ENCODE assay signal across 8 cellular contexts in the genomic region with DNA sequence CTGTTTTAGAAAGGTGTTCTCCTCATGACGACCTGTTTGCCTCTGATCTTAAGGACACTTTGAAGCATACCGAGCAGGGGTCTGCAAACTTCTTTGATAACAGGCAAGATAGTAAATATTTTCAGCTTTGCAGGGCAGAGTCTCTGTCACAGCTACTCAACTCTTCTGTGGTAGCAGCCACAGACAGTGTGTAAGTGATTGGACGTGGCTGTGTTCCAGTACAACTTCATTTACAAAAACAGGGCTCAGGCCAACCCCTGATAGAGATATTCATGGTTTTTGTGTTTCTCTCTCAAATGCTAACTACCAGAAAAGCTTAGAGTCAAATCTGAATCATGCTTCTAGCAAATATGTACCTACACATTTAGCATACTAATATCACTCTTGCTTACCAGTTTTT. TPM values are rescaled to one million over a fixed set of nuclear protein-coding genes. Genes with fewer than 3 reads are reported as not detected.
DNase-seq lines count a peak whose midpoint lies in the region; ATAC-seq, FAIRE-seq and TF ChIP-seq lines count a peak whose summit lies in the region.

No MANE protein-coding gene starts in this region.

- H3K4me3 ChIP-seq in astrocyte (ENCODE audit: insufficient read depth, low read depth, low read length) (no peak overlapping the region), MG63 (no peak overlapping the region)

- peaks cover 96% of the 10 kb centered on the region for H3K4me1 Mint-ChIP-seq in activated CD4-positive, alpha-beta T cell treated with anti-CD3 and anti-CD28 coated beads, Interleukin-2, amount 10 ng/mL, durations not matched to agents 7 days and 5 days
- H3K4me1 Mint-ChIP-seq in astrocyte (ENCODE audit: low read depth, unreplicated experiment): peaks cover 56% of the 10 kb centered on the region

- no peak for FAIRE-seq in astrocyte (lab: Jason Lieb, UNC)

- peak overlapping the region; percentile 84 for H3K4me2 ChIP-seq in astrocyte (ENCODE audit: low read length)

- H3K36me3 ChIP-seq in astrocyte (ENCODE audit: insufficient read depth, low read length) (peaks cover 49% of the 10 kb centered on the region), MG63 (peaks cover 20% of the 10 kb centered on the region)

- no peaks in the 10 kb centered on the region for H3K27me3 Mint-ChIP-seq in activated CD4-positive, alpha-beta T cell treated with anti-CD3 and anti-CD28 coated beads, Interleukin-2, amount 10 ng/mL, durations not matched to agents 7 days and 5 days
- H3K27me3 Mint-ChIP-seq in astrocyte (ENCODE audit: low read depth, unreplicated experiment): no peaks in the 10 kb centered on the region

- H3K79me2 ChIP-seq in astrocyte (ENCODE audit: insufficient read depth, low read length): peaks cover 38% of the 10 kb centered on the region

- no peaks in the 10 kb centered on the region for H4K20me1 ChIP-seq in astrocyte (ENCODE audit: insufficient read depth, low read length)

- H2AFZ ChIP-seq in astrocyte (ENCODE audit: low read depth, low read length): no peak overlapping the region

- H3K27me3 ChIP-seq in astrocyte (ENCODE audit: insufficient read depth, low read length) (no peaks in the 10 kb centered on the region), MG63 (no peaks in the 10 kb centered on the region)

- H3K9me3 Mint-ChIP-seq in activated CD4-positive, alpha-beta T cell treated with anti-CD3 and anti-CD28 coated beads, Interleukin-2, amount 10 ng/mL, durations not matched to agents 7 days and 5 days: no peaks in the 10 kb centered on the region
- no peaks in the 10 kb centered on the region for H3K9me3 Mint-ChIP-seq in astrocyte (ENCODE audit: unreplicated experiment)

- peak; percentile 19 for ATAC-seq in HG03378 (IDR thresholded peaks at IDR 0.05; ENCODE audit: unreplicated experiment)

- peak overlapping the region; percentile 97 for H3K27ac ChIP-seq in astrocyte (ENCODE audit: low read depth, low read length)

- TF ChIP-seq CTCF in astrocyte (IDR thresholded peaks at IDR 0.05; ENCODE audit: insufficient read depth, low read depth, low read length): no peak

- CTCF ChIA-PET in activated CD4-positive, alpha-beta T cell treated with anti-CD3 and anti-CD28 coated beads, Interleukin-2, amount 10 ng/mL, durations not matched to agents 7 days and 5 days (lab: Charles Lee): interaction anchor here (0.8 to 2.1 kb wide), 9 partner anchors 10 to 51 kb away, joined by 3 to 9 read pairs (median 4); partner anchors contain the start of gene TGFBR2

- DNase-seq in activated CD4-positive, alpha-beta T cell treated with anti-CD3 and anti-CD28 coated beads, Interleukin-2, amount 10 ng/mL, durations not matched to agents 7 days and 5 days: peak; percentile 39
- no peak for DNase-seq in activated CD4-positive, alpha-beta T cell treated with anti-CD3 and anti-CD28 coated beads, Interleukin-2, amount 50 U/mL, for 48 hours
- DNase-seq in astrocyte (ENCODE audit: low read depth) (peak; percentile 58), myocyte (ENCODE audit: low read depth) (peak; percentile 33), NCI-H128 (lab: John Stamatoyannopoulos, UW; ENCODE audit: unreplicated experiment) (no peak), MG63 (no peak), OCI-M2 (lab: John Stamatoyannopoulos, UW; ENCODE audit: unreplicated experiment) (no peak)

- H3K4me3 Mint-ChIP-seq in activated CD4-positive, alpha-beta T cell treated with anti-CD3 and anti-CD28 coated beads, Interleukin-2, amount 10 ng/mL, durations not matched to agents 7 days and 5 days: peak overlapping the region; percentile 70
- H3K4me3 Mint-ChIP-seq in astrocyte (ENCODE audit: unreplicated experiment): no peak overlapping the region

- peaks cover 61% of the 10 kb centered on the region for H3K4me1 ChIP-seq in astrocyte (ENCODE audit: insufficient read depth, low read length)

- H3K27ac Mint-ChIP-seq in activated CD4-positive, alpha-beta T cell treated with anti-CD3 and anti-CD28 coated beads, Interleukin-2, amount 10 ng/mL, durations not matched to agents 7 days and 5 days: peak overlapping the region; percentile 92
- peak overlapping the region; percentile 80 for H3K27ac Mint-ChIP-seq in astrocyte (ENCODE audit: unreplicated experiment)

- peaks cover 86% of the 10 kb centered on the region for H3K36me3 Mint-ChIP-seq in activated CD4-positive, alpha-beta T cell treated with anti-CD3 and anti-CD28 coated beads, Interleukin-2, amount 10 ng/mL, durations not matched to agents 7 days and 5 days (ENCODE audit: low read depth)
- H3K36me3 Mint-ChIP-seq in astrocyte (ENCODE audit: low read depth, unreplicated experiment): peaks cover 25% of the 10 kb centered on the region

- no peaks in the 10 kb centered on the region for H3K9me3 ChIP-seq in astrocyte (ENCODE audit: insufficient read depth, low read depth, low read length)
- H3K9me3 ChIP-seq in MG63: no peaks in the 10 kb centered on the region

- peak overlapping the region; percentile 79 for H3K9ac ChIP-seq in astrocyte (ENCODE audit: low read length)

- POLR2A ChIA-PET in activated CD4-positive, alpha-beta T cell treated with anti-CD3 and anti-CD28 coated beads, Interleukin-2, amount 10 ng/mL, durations not matched to agents 7 days and 5 days (lab: Charles Lee): interaction anchor here (0.6 to 1.4 kb wide), 4 partner anchors 14 to 41 kb away, joined by 3 to 8 read pairs (median 5); no protein-coding TSS in a partner anchor

RNA-seq across cellular contexts. Expression of gene TGFBR2, which starts 51.5 kb away (rescaled TPM):
- 10 to 100 TPM; 74.4 to 77.8 TPM for total RNA-seq in activated CD4-positive, alpha-beta T cell treated with anti-CD3 and anti-CD28 coated beads, Interleukin-2, amount 10 ng/mL, durations not matched to agents 7 days and 5 days
- total RNA-seq in astrocyte (39.9 and 44.1 TPM in 2 replicates), myocyte (102 and 106 TPM in 2 replicates)
- polyA plus RNA-seq in myocyte (2012): 109 TPM
- 28.9 and 32.1 TPM in 2 replicates for total RNA-seq in MG63 (2014; rRNA removed; shearing (Covaris generic); ENCODE audit: low replicate concordance)

Comparison
In these comparisons a context has a peak if more than half of its experiments do, and no peak if none do; other contexts are left out.
1. DNase-seq: peak in activated CD4-positive, alpha-beta T cell treated with anti-CD3 and anti-CD28 coated beads, Interleukin-2, amount 10 ng/mL, durations not matched to agents 7 days and 5 days (single experiment), astrocyte (single experiment) and myocyte (single experiment); none in activated CD4-positive, alpha-beta T cell treated with anti-CD3 and anti-CD28 coated beads, Interleukin-2, amount 50 U/mL, for 48 hours (0 of 2), NCI-H128 (single experiment), MG63 (single experiment) and OCI-M2 (single experiment).